ENCODE assay signal across 1 cellular context in genomic region chr6:36114798-36115408, GRCh38.
TF ChIP-seq lines count a peak whose summit lies in the region.

No MANE protein-coding gene starts in this region.

TF ChIP-seq in WTC11, 78 proteins besides CTCF, POLR2A, EP300 and RAD21 (continued from another document):
- TF ChIP-seq ZNF512 (CRISPR knock-in tag; IDR thresholded peaks at IDR 0.05; ENCODE audit: borderline replicate concordance) (no peak), ZMAT4 (CRISPR knock-in tag; IDR thresholded peaks at IDR 0.05) (no peak), ZNF281 (CRISPR knock-in tag; IDR thresholded peaks at IDR 0.05) (no peak), AFF4 (CRISPR knock-in tag; IDR thresholded peaks at IDR 0.05; ENCODE audit: borderline replicate concordance) (no peak), TEAD1 (CRISPR knock-in tag; IDR thresholded peaks at IDR 0.05) (no peak), ERG (CRISPR knock-in tag; IDR thresholded peaks at IDR 0.05) (no peak), ATF3 (CRISPR knock-in tag; conservative IDR thresholded peaks at IDR 0.05) (no peak), USF1 (CRISPR knock-in tag; IDR thresholded peaks at IDR 0.05) (no peak), AR (CRISPR knock-in tag; IDR thresholded peaks at IDR 0.05) (no peak)
